In genomic region chr12:59403259-59403932, GRCh38 we compare ENCODE assay signal across 8 cellular contexts.
DNase-seq lines count a peak whose midpoint lies in the region; ATAC-seq lines count a peak whose summit lies in the region.

No MANE protein-coding gene starts in this region.

- in situ Hi-C loops in Caki2 (cut with HindIII; ENCODE audit: low pct_unique_long_range_greater_than_20kb, low sequenced_read_pairs): no loop called here

- ATAC-seq in GM18909 (IDR thresholded peaks at IDR 0.05; ENCODE audit: poor library complexity, unreplicated experiment): peak; percentile 81
- peak; percentile 61 for ATAC-seq in HG03469 (IDR thresholded peaks at IDR 0.05; ENCODE audit: unreplicated experiment)
- ATAC-seq in left ventricle myocardium superior: peak; percentile 83
- no peak for ATAC-seq in HG03196 (IDR thresholded peaks at IDR 0.05; ENCODE audit: unreplicated experiment)

- DNase-seq in Caki2 (ENCODE audit: low read depth) (peak; percentile 52), NCI-H82 treated with DMSO at 0.1 percent for 48 hours (lab: John Stamatoyannopoulos, UW; ENCODE audit: unreplicated experiment) (peak; percentile 19), amniotic stem cell (lab: John Stamatoyannopoulos, UW) (peak; percentile 36), left ventricle myocardium superior (no peak), putamen (ENCODE audit: low spot score) (peak; percentile 66)

- intact Hi-C loops in left ventricle myocardium superior (cut with micrococcal nuclease): no loop called here
